Comparison of ENCODE assay signal across 6 cellular contexts in the genomic region with DNA sequence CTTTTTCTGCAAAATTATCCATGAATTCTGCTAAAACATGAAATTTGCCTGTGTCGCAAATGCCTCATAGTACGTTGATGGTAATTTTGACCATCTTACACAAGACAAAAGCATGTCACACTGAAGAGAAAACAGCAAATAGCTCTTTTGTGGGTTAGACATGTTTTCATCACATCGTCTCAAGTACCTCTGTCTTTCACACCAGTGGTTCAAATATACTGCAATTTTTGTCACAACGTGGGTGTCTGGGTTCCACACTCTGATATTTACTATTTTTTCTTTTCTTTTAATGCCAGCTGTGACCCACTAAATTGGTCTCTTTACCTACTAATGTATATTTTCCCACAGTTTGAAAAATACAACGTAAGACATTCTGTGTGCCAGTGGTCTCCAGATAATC. TPM values are rescaled to one million over a fixed set of nuclear protein-coding genes. Genes with fewer than 3 reads are reported as not detected.
"Had no signal": no experiment of that assay in that cellular context is flagged by ENCODE, and none has a peak within 500 bp of the region (broad histone marks: within the 10 kb centered on the region; RNA-seq: fewer than 3 reads in every experiment).

No MANE protein-coding gene starts in this region.

- H3K27ac Mint-ChIP-seq: GM23338, H9 had no signal

- H3K4me3 ChIP-seq: GM23338 had no signal

- ATAC-seq: GM23338 had no signal

- H3K9me3 Mint-ChIP-seq: GM23338, H9 had no signal

- H3K4me3 Mint-ChIP-seq: GM23338, H9 had no signal

- DNase-seq: H9, HCEC 1CT, IMR-90 had no signal

RNA-seq across cellular contexts. Expression of gene KLRB1, which starts 10.4 kb away (rescaled TPM):
- total RNA-seq: GM23338, H1, HT-29, IMR-90 had no signal
- polyA plus RNA-seq: H1, IMR-90 had no signal
